ENCODE assay signal across 18 cellular contexts in genomic region chr16:50614956-50615727, GRCh38.
DNase-seq lines count a peak whose midpoint lies in the region; ATAC-seq, FAIRE-seq and TF ChIP-seq lines count a peak whose summit lies in the region.
"Had no signal": no experiment of that assay in that cellular context is flagged by ENCODE, and none has a peak within 500 bp of the region (broad histone marks: within the 10 kb centered on the region; RNA-seq: fewer than 3 reads in every experiment).

No MANE protein-coding gene starts in this region.

- intact Hi-C loops in HepG2 (cut with micrococcal nuclease; ENCODE audit: unreplicated experiment) = no loop called here
- intact Hi-C loops in right lobe of liver (cut with DNase I) = no loop called here
- intact Hi-C loops in sigmoid colon (cut with DNase I) = loop anchor here (5.0 kb wide), 1 partner anchor 33 kb away; no protein-coding TSS in a partner anchor
- intact Hi-C loops in heart left ventricle (cut with DNase I) = no loop called here

- POLR2A ChIA-PET in HepG2 (lab: Yijun Ruan, JAX) = interaction anchor here (1.2 to 1.9 kb wide), 3 partner anchors 8 to 50 kb away, joined by 3 read pairs; no protein-coding TSS in a partner anchor
- POLR2A ChIA-PET in RWPE1 (lab: Yijun Ruan, JAX; ENCODE audit: low non-redundant PET) = interaction anchor here (0.5 kb wide), 1 partner anchor 365 kb away, joined by 3 read pairs; no protein-coding TSS in a partner anchor

- H3K27ac ChIP-seq in HepG2 (ENCODE audit: extremely low read length, insufficient read depth, low read length) (no peak overlapping the region), right lobe of liver (no peak overlapping the region), sigmoid colon (peak overlapping the region; percentile 81 to 94 (median 90)), RWPE1 (no peak overlapping the region), heart left ventricle (peak overlapping the region in 2 of 12 donors; percentile 64 to 89)
- H3K27ac ChIP-seq: A549 had no signal

- H4K20me1 ChIP-seq in HepG2 (ENCODE audit: insufficient read depth, low read length) = peaks cover 87% of the 10 kb centered on the region

- BruUV-seq in HepG2 (replicated peaks; lab: Mats Ljungman, UMichigan) = no TSS peak

- CTCF ChIA-PET in HepG2 (lab: Yijun Ruan, JAX; ENCODE audit: low intra/inter-chr PET ratio, low total read pairs) (no interaction called here), RWPE1 (lab: Yijun Ruan, JAX) (interaction anchor here (0.6 kb wide), 1 partner anchor 25 kb away, joined by 3 read pairs; no protein-coding TSS in a partner anchor)

- H3K4me3 ChIP-seq in HepG2 (replicated peaks in 1 of 3; ENCODE audit: insufficient read depth in 1 of 3, low read depth in 2 of 3, low read length in 3 of 3) (no peak overlapping the region), right lobe of liver (no peak overlapping the region), sigmoid colon (no peak overlapping the region), heart left ventricle (no peak overlapping the region)
- H3K4me3 ChIP-seq: A549 had no signal

- no peaks in the 10 kb centered on the region for H3K9me3 Mint-ChIP-seq in mesothelial cell of epicardium

- ATAC-seq in HepG2 = no peak
- no peak for ATAC-seq in right lobe of liver
- ATAC-seq in heart left ventricle = no peak
- ATAC-seq: A549 had no signal

- H3K4me1 Mint-ChIP-seq in mesothelial cell of epicardium = peaks cover 50% of the 10 kb centered on the region

- peaks cover 20% of the 10 kb centered on the region for H3K36me3 Mint-ChIP-seq in mesothelial cell of epicardium

- H3K9ac ChIP-seq in HepG2 (ENCODE audit: insufficient read depth, low read depth, low read length) = no peak overlapping the region

- H3K4me2 ChIP-seq in HepG2 (ENCODE audit: low read depth, low read length) = no peak overlapping the region
- H3K4me2 ChIP-seq: A549 had no signal

- in situ Hi-C loops in HepG2 (cut with HindIII; ENCODE audit: extremely low pct_ligation_motif_present, low pct_unique_long_range_greater_than_20kb) = no loop called here

- H2AFZ ChIP-seq in HepG2 (ENCODE audit: low read length) = no peak overlapping the region

- no peak for FAIRE-seq in HepG2 (lab: Jason Lieb, UNC)
- FAIRE-seq: A549, G401.6, GM12892, GM19239 had no signal

- H3K4me1 ChIP-seq in HepG2 (ENCODE audit: insufficient read depth, low read length) (peaks cover 100% of the 10 kb centered on the region), right lobe of liver (peaks cover 0 to 12% (median 4%) of the 10 kb centered on the region in 4 donors), sigmoid colon (peaks cover 0 to 94% (median 92%) of the 10 kb centered on the region in 4 donors), heart left ventricle (peaks cover 0 to 57% (median 32%) of the 10 kb centered on the region in 12 donors)

- H3K79me2 ChIP-seq in HepG2 (ENCODE audit: insufficient read depth, low read length) = peaks cover 29% of the 10 kb centered on the region

- no peak for TF ChIP-seq EP300 in HepG2 (IDR thresholded peaks at IDR 0.05; ENCODE audit: low read depth in 2 of 2, low read length in 2 of 2)
- no peak for TF ChIP-seq EP300 in HepG2 (CRISPR knock-in tag; IDR thresholded peaks at IDR 0.05; ENCODE audit: borderline replicate concordance)
- no peak for TF ChIP-seq EP300 in sigmoid colon (IDR thresholded peaks at IDR 0.05)

- TF ChIP-seq POLR2A in HepG2 (IDR thresholded peaks at IDR 0.05; ENCODE audit: insufficient read depth in 1 of 2, low read depth in 2 of 2, low read length in 2 of 2) (peak in 1 of 2 experiments; percentile 41; a peak in 1 of 4 replicates), right lobe of liver (IDR thresholded peaks at IDR 0.05) (no peak), sigmoid colon (IDR thresholded peaks at IDR 0.05) (no peak), heart left ventricle (IDR thresholded peaks at IDR 0.05) (no peak)

- WGBS in HepG2 (ENCODE audit: low lambda C conversion rate) = 93% methylated on average over 7 of the region's 7 CpGs
- 72% methylated on average over 7 of the region's 7 CpGs for WGBS in right lobe of liver (ENCODE audit: insufficient coverage, low coverage, low lambda C conversion rate, missing lambda C conversion rate)
- WGBS in sigmoid colon, 2 donors = 75 to 88% methylated on average over 7 of the region's 7 CpGs
- WGBS in heart left ventricle, 4 donors = 50 to 68% (median 65%) methylated on average over 7 of the region's 7 CpGs

- peak overlapping the region; percentile 4 for H3K27ac Mint-ChIP-seq in mesothelial cell of epicardium

- TF ChIP-seq RAD21 in HepG2 (CRISPR knock-in tag; IDR thresholded peaks at IDR 0.05) = no peak

- H3K36me3 ChIP-seq in HepG2 (replicated peaks in 1 of 2; ENCODE audit: control insufficient read depth in 1 of 2, insufficient read depth in 2 of 2, low read length in 2 of 2) (peaks cover 79 to 99% of the 10 kb centered on the region in 2 experiments), right lobe of liver (no peaks in the 10 kb centered on the region), sigmoid colon (no peaks in the 10 kb centered on the region), heart left ventricle (no peaks in the 10 kb centered on the region)

- no peak overlapping the region for H3K4me3 Mint-ChIP-seq in mesothelial cell of epicardium

- no peaks in the 10 kb centered on the region for H3K9me3 ChIP-seq in HepG2 (ENCODE audit: low read length)
- no peaks in the 10 kb centered on the region for H3K9me3 ChIP-seq in right lobe of liver
- H3K9me3 ChIP-seq in sigmoid colon = no peaks in the 10 kb centered on the region
- no peaks in the 10 kb centered on the region for H3K9me3 ChIP-seq in heart left ventricle
- H3K9me3 ChIP-seq: A549 had no signal

- TF ChIP-seq CTCF in HepG2 (CRISPR knock-in tag; IDR thresholded peaks at IDR 0.05) (no peak), right lobe of liver (IDR thresholded peaks at IDR 0.05) (no peak), mesothelial cell of epicardium (IDR thresholded peaks at IDR 0.05; ENCODE audit: unreplicated experiment) (no peak), sigmoid colon (IDR thresholded peaks at IDR 0.05) (no peak), RWPE1 (conservative IDR thresholded peaks at IDR 0.05; ENCODE audit: low read depth) (no peak), heart left ventricle (IDR thresholded peaks at IDR 0.05) (no peak)

- H3K27me3 Mint-ChIP-seq in mesothelial cell of epicardium (ENCODE audit: low read depth) = no peaks in the 10 kb centered on the region

- H3K27me3 ChIP-seq in HepG2 (ENCODE audit: control insufficient read depth in 1 of 2, insufficient read depth in 2 of 2, low read length in 2 of 2) (no peaks in the 10 kb centered on the region), right lobe of liver (no peaks in the 10 kb centered on the region), sigmoid colon (no peaks in the 10 kb centered on the region), heart left ventricle (no peaks in the 10 kb centered on the region)

- DNase-seq in HepG2 (ENCODE audit: low spot score) = no peak
- no peak for DNase-seq in right lobe of liver
- no peak for DNase-seq in mesothelial cell of epicardium (ENCODE audit: low spot score in 2 of 2, unreplicated experiment in 2 of 2)
- no peak for DNase-seq in sigmoid colon
- DNase-seq in RWPE1 (ENCODE audit: low spot score) = no peak
- no peak for DNase-seq in effector CD4-positive, alpha-beta T cell
- no peak for DNase-seq in central memory CD4-positive, alpha-beta T cell
- no peak for DNase-seq in heart left ventricle
- DNase-seq: DMS79 treated with DMSO at 0.1 percent for 48 hours, HCEC 1CT, Karpas-422, NCI-H1417, NCI-H2029, NCI-H510A treated with DMSO at 0.1 percent for 48 hours had no signal

TF ChIP-seq in HepG2, 621 proteins besides CTCF, POLR2A, EP300 and RAD21:
- TF ChIP-seq CCAR2 (optimal IDR thresholded peaks at IDR 0.05; ENCODE audit: low read depth, low read length) (peak; percentile 16), RBM22 (optimal IDR thresholded peaks at IDR 0.05; ENCODE audit: low read length) (peak; percentile 92), ZNF615 (CRISPR knock-in tag; IDR thresholded peaks at IDR 0.05; ENCODE audit: borderline replicate concordance) (no peak), CREM (IDR thresholded peaks at IDR 0.05) (no peak), CREM (CRISPR knock-in tag; IDR thresholded peaks at IDR 0.05) (no peak), PAX8 (CRISPR knock-in tag; IDR thresholded peaks at IDR 0.05; ENCODE audit: borderline replicate concordance) (no peak), TCF12 (IDR thresholded peaks at IDR 0.05) (no peak), TCF12 (CRISPR knock-in tag; IDR thresholded peaks at IDR 0.05) (no peak), POLR2AphosphoS5 (IDR thresholded peaks at IDR 0.05; ENCODE audit: low read depth, low read length) (0 out of 2 replicates have a peak, but pooled peaks have one; percentile 13)

Comparison
In these comparisons a context has a peak if more than half of its experiments do, and no peak if none do; other contexts are left out.
1. H3K27ac ChIP-seq: peak in sigmoid colon (4 of 4); none in HepG2 (single experiment), right lobe of liver (0 of 3) and RWPE1 (single experiment).